Comparison of ENCODE assay signal across 9 cellular contexts in the genomic region with DNA sequence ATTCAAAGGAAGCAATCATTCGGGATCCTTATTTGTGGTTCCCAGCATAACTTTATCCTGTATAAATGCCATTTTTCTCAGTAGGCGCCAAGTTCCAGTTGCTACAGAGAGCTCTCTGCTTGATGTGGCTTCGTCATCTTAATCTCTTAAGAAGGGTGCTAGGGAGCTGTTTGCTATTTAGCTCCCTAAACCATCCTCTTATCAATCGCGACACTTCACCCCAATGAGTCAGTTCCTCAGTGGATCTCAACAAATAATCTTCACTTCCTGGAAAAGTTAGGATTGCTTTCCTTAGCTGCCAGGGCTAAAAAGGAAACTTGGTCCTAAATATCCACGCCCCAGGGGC. TPM values are rescaled to one million over a fixed set of nuclear protein-coding genes. Genes with fewer than 3 reads are reported as not detected.
DNase-seq lines count a peak whose midpoint lies in the region; ATAC-seq and TF ChIP-seq lines count a peak whose summit lies in the region.
"Had no signal": no experiment of that assay in that cellular context is flagged by ENCODE, and none has a peak within 500 bp of the region (broad histone marks: within the 10 kb centered on the region; RNA-seq: fewer than 3 reads in every experiment).

No MANE protein-coding gene starts in this region.

- peaks cover 59% of the 10 kb centered on the region for H3K27me3 ChIP-seq in foreskin keratinocyte

- peaks cover 24 to 31% of the 10 kb centered on the region in 2 donors for H3K27me3 Mint-ChIP-seq in natural killer cell (ENCODE audit: low read depth in 2 of 2)
- peaks cover 22 to 31% of the 10 kb centered on the region in 2 donors for H3K27me3 Mint-ChIP-seq in natural killer cell treated with Interleukin-12 subunit alpha and Interleukin-12 subunit beta and Interleukin-15 and Interleukin-18, amount 100 ng/mL, for 72 hours
- H3K27me3 Mint-ChIP-seq in activated T-helper 2 cell treated with anti-CD3 and anti-CD28 coated beads, Interferon-gamma antibody, Interleukin-2, Interleukin-4, amounts not matched to agents 10 μg/mL and 5 μg/mL and 100 μg/mL, durations not matched to agents 14 hours and 24 hours and 36 hours (ENCODE audit: low read depth): peaks cover 32% of the 10 kb centered on the region

- no peak overlapping the region for H3K27ac Mint-ChIP-seq in natural killer cell
- no peak overlapping the region for H3K27ac Mint-ChIP-seq in natural killer cell treated with Interleukin-12 subunit alpha and Interleukin-12 subunit beta and Interleukin-15 and Interleukin-18, amount 100 ng/mL, for 72 hours
- H3K27ac Mint-ChIP-seq in activated T-helper 2 cell treated with anti-CD3 and anti-CD28 coated beads, Interferon-gamma antibody, Interleukin-2, Interleukin-4, amounts not matched to agents 10 μg/mL and 5 μg/mL and 100 μg/mL, durations not matched to agents 14 hours and 24 hours and 36 hours: no peak overlapping the region
- H3K27ac Mint-ChIP-seq: activated naive CD4-positive, alpha-beta T cell treated with anti-CD3 and anti-CD28 coated beads for 36 hours had no signal

- H3K4me3 Mint-ChIP-seq in natural killer cell: peak overlapping the region; percentile 56
- no peak overlapping the region for H3K4me3 Mint-ChIP-seq in natural killer cell treated with Interleukin-12 subunit alpha and Interleukin-12 subunit beta and Interleukin-15 and Interleukin-18, amount 100 ng/mL, for 72 hours
- no peak overlapping the region for H3K4me3 Mint-ChIP-seq in activated T-helper 2 cell treated with anti-CD3 and anti-CD28 coated beads, Interferon-gamma antibody, Interleukin-2, Interleukin-4, amounts not matched to agents 10 μg/mL and 5 μg/mL and 100 μg/mL, durations not matched to agents 14 hours and 24 hours and 36 hours (ENCODE audit: low read depth)

- H3K27ac ChIP-seq in foreskin keratinocyte: no peak overlapping the region

- H3K36me3 Mint-ChIP-seq in natural killer cell: no peaks in the 10 kb centered on the region
- H3K36me3 Mint-ChIP-seq in natural killer cell treated with Interleukin-12 subunit alpha and Interleukin-12 subunit beta and Interleukin-15 and Interleukin-18, amount 100 ng/mL, for 72 hours: peaks cover 10% of the 10 kb centered on the region
- H3K36me3 Mint-ChIP-seq in activated T-helper 2 cell treated with anti-CD3 and anti-CD28 coated beads, Interferon-gamma antibody, Interleukin-2, Interleukin-4, amounts not matched to agents 10 μg/mL and 5 μg/mL and 100 μg/mL, durations not matched to agents 14 hours and 24 hours and 36 hours (ENCODE audit: low read depth): no peaks in the 10 kb centered on the region

- H3K9me3 Mint-ChIP-seq in natural killer cell: no peaks in the 10 kb centered on the region
- H3K9me3 Mint-ChIP-seq in natural killer cell treated with Interleukin-12 subunit alpha and Interleukin-12 subunit beta and Interleukin-15 and Interleukin-18, amount 100 ng/mL, for 72 hours: peaks cover under 1% of the 10 kb centered on the region
- no peaks in the 10 kb centered on the region for H3K9me3 Mint-ChIP-seq in activated T-helper 2 cell treated with anti-CD3 and anti-CD28 coated beads, Interferon-gamma antibody, Interleukin-2, Interleukin-4, amounts not matched to agents 10 μg/mL and 5 μg/mL and 100 μg/mL, durations not matched to agents 14 hours and 24 hours and 36 hours
- H3K9me3 Mint-ChIP-seq: activated naive CD4-positive, alpha-beta T cell treated with anti-CD3 and anti-CD28 coated beads for 36 hours had no signal

- H3K4me1 Mint-ChIP-seq in natural killer cell: peaks cover 6 to 16% of the 10 kb centered on the region in 2 donors
- H3K4me1 Mint-ChIP-seq in natural killer cell treated with Interleukin-12 subunit alpha and Interleukin-12 subunit beta and Interleukin-15 and Interleukin-18, amount 100 ng/mL, for 72 hours (ENCODE audit: low read depth in 2 of 2): peaks cover 0 to 10% of the 10 kb centered on the region in 2 donors
- peaks cover 8% of the 10 kb centered on the region for H3K4me1 Mint-ChIP-seq in activated T-helper 2 cell treated with anti-CD3 and anti-CD28 coated beads, Interferon-gamma antibody, Interleukin-2, Interleukin-4, amounts not matched to agents 10 μg/mL and 5 μg/mL and 100 μg/mL, durations not matched to agents 14 hours and 24 hours and 36 hours (ENCODE audit: low read depth)

- H3K4me1 ChIP-seq in foreskin keratinocyte: no peaks in the 10 kb centered on the region

- ATAC-seq in natural killer cell (no peak), HG03469 (IDR thresholded peaks at IDR 0.05; ENCODE audit: unreplicated experiment) (peak; percentile 12), foreskin keratinocyte (peak; percentile 20)
- no peak for ATAC-seq in natural killer cell treated with Interleukin-12 subunit alpha and Interleukin-12 subunit beta and Interleukin-15 and Interleukin-18, amount 100 ng/mL, for 72 hours

- DNase-seq in natural killer cell (no peak), foreskin keratinocyte (no peak), GDM1 (lab: John Stamatoyannopoulos, UW) (no peak), A172 (ENCODE audit: low spot score) (no peak), hypothalamus (lab: John Stamatoyannopoulos, UW) (no peak)
- no peak for DNase-seq in natural killer cell treated with Interleukin-12 subunit alpha and Interleukin-12 subunit beta and Interleukin-15 and Interleukin-18, amount 100 ng/mL, for 72 hours (ENCODE audit: low spot score)
- no peak for DNase-seq in activated T-helper 2 cell treated with anti-CD3 and anti-CD28 coated beads, Interferon-gamma antibody, Interleukin-2, Interleukin-4, amounts not matched to agents 10 μg/mL and 5 μg/mL and 100 μg/mL, durations not matched to agents 14 hours and 24 hours and 36 hours (ENCODE audit: low spot score)

- TF ChIP-seq CTCF in natural killer cell (IDR thresholded peaks at IDR 0.05): no peak
- TF ChIP-seq CTCF in foreskin keratinocyte (conservative IDR thresholded peaks at IDR 0.05): no peak

- intact Hi-C loops in natural killer cell (cut with micrococcal nuclease): no loop called here
- intact Hi-C loops in activated T-helper 2 cell treated with anti-CD3 and anti-CD28 coated beads, Interferon-gamma antibody, Interleukin-2, Interleukin-4, amounts not matched to agents 10 μg/mL and 5 μg/mL and 100 μg/mL, durations not matched to agents 14 hours and 24 hours and 36 hours (cut with micrococcal nuclease): loop anchor here (5.0 to 10.0 kb wide), 2 partner anchors 1052 to 1310 kb away; no protein-coding TSS in a partner anchor

RNA-seq across cellular contexts. Expression of gene NKAIN2, which starts 1.3 kb away (rescaled TPM):
- total RNA-seq in natural killer cell: under 1 TPM in 1 of 3 donors, not detected in 2; 0.45 TPM
- not detected for total RNA-seq in natural killer cell treated with Interleukin-12 subunit alpha and Interleukin-12 subunit beta and Interleukin-15 and Interleukin-18, amount 100 ng/mL, for 72 hours
- not detected in 2 replicates for total RNA-seq in foreskin keratinocyte
- polyA plus RNA-seq in foreskin keratinocyte: not detected in 2 replicates
- not detected in 2 replicates for total RNA-seq in A172 (2014; rRNA removed; shearing (Covaris generic))
- not detected in 2 replicates for total RNA-seq in activated T-helper 2 cell treated with anti-CD3 and anti-CD28 coated beads, Interferon-gamma antibody, Interleukin-2, Interleukin-4, amounts not matched to agents 10 μg/mL and 5 μg/mL and 100 μg/mL, durations not matched to agents 14 hours and 24 hours and 36 hours
- total RNA-seq: activated naive CD4-positive, alpha-beta T cell treated with anti-CD3 and anti-CD28 coated beads for 36 hours had no signal

Comparison
In these comparisons a context has a peak if more than half of its experiments do, and no peak if none do; other contexts are left out.
1. ATAC-seq: peak in HG03469 (single experiment) and foreskin keratinocyte (single experiment); none in natural killer cell (0 of 3) and natural killer cell treated with Interleukin-12 subunit alpha and Interleukin-12 subunit beta and Interleukin-15 and Interleukin-18, amount 100 ng/mL, for 72 hours (0 of 2).